ENCODE assay signal across 29 cellular contexts in the genomic region with DNA sequence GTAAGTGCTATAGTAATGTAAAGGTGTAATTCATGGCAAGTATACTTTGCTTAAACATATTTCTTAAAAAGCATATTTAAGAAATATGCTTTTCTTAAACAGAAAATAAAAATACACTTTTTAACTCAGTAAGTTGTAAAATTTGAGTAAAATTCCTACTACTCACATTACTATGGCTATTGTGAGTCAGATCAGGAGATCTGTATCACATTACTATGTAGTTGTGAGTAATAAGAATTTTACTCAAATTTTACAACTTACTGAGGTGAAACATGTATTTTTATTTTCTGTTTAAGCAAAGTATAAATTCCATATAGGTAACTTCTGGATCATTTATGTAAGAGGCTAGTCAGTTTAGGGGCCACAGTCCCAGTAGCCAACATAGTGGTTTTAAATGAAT. TPM values are rescaled to one million over a fixed set of nuclear protein-coding genes. Genes with fewer than 3 reads are reported as not detected.
DNase-seq lines count a peak whose midpoint lies in the region; FAIRE-seq and TF ChIP-seq lines count a peak whose summit lies in the region.
"Had no signal": no experiment of that assay in that cellular context is flagged by ENCODE, and none has a peak within 500 bp of the region (broad histone marks: within the 10 kb centered on the region; RNA-seq: fewer than 3 reads in every experiment).

No MANE protein-coding gene starts in this region.

- H3K27ac ChIP-seq in mammary epithelial cell (ENCODE audit: insufficient read depth, low read depth, low read length) = peak overlapping the region; percentile 97
- H3K27ac ChIP-seq in PC-9 = peak overlapping the region; percentile 96
- peak overlapping the region in 3 of 4 donors; percentile 66 to 85 (median 83) for H3K27ac ChIP-seq in esophagus squamous epithelium
- no peak overlapping the region for H3K27ac ChIP-seq in small intestine (ENCODE audit: low read depth in 1 of 2, low read length in 1 of 2)
- H3K27ac ChIP-seq: ascending aorta, heart left ventricle, sigmoid colon, SJCRH30, tibial artery, VCaP had no signal

- H4K20me1 ChIP-seq in mammary epithelial cell (ENCODE audit: insufficient read depth, low read length) (no peaks in the 10 kb centered on the region), PC-9 (ENCODE audit: insufficient read depth) (no peaks in the 10 kb centered on the region)

- dilution Hi-C loops in mammary epithelial cell (cut with HindIII; ENCODE audit: low sequenced_read_pairs) = no loop called here

- POLR2A ChIA-PET in MCF 10A (lab: Yijun Ruan, JAX) = interaction anchor here (6.4 to 8.0 kb wide), 2 partner anchors 8 to 13 kb away, joined by 66 to 341 read pairs; a partner anchor contains a TSS
- POLR2A ChIA-PET in PC-9 (lab: Charles Lee; ENCODE audit: unreplicated experiment) = interaction anchor here (0.7 kb wide), 1 partner anchor 31 kb away, joined by 6 read pairs; no protein-coding TSS in a partner anchor

- TF ChIP-seq CTCF in mammary epithelial cell (conservative IDR thresholded peaks at IDR 0.05 in 1 of 2, IDR thresholded peaks at IDR 0.05 in 1 of 2; ENCODE audit: extremely low read depth in 1 of 2, insufficient read depth in 1 of 2, low read depth in 1 of 2, low read length in 2 of 2) (no peak), MCF 10A (IDR thresholded peaks at IDR 0.05; ENCODE audit: unreplicated experiment) (no peak), PC-9 (conservative IDR thresholded peaks at IDR 0.05) (no peak), esophagus squamous epithelium (IDR thresholded peaks at IDR 0.05) (no peak)

- H3K36me3 Mint-ChIP-seq in MCF 10A (ENCODE audit: insufficient read depth, unreplicated experiment) = peaks cover 56% of the 10 kb centered on the region
- H3K36me3 Mint-ChIP-seq: CD4-positive, CD25-positive, alpha-beta regulatory T cell; stimulated activated naive B cell treated with anti-CD40 and anti-IgM and Interleukin-4, amounts not matched to agents 10 μg/mL and 1 μg/mL and 100 μg/mL, for 72 hours had no signal

- in situ Hi-C loops in mammary epithelial cell (cut with MboI; ENCODE audit: low sequenced_read_pairs in 2 of 2) = loop anchor here in 1 of 2 donors (25.0 kb wide), 1 partner anchor 529 kb away; no protein-coding TSS in a partner anchor

- H3K9ac ChIP-seq in mammary epithelial cell (ENCODE audit: insufficient read depth, low read length) = peak overlapping the region; percentile 30

- H3K4me1 ChIP-seq in mammary epithelial cell (ENCODE audit: insufficient read depth, low read length) (peaks cover 80% of the 10 kb centered on the region), PC-9 (replicated peaks; ENCODE audit: insufficient read depth) (peaks cover 67% of the 10 kb centered on the region), esophagus squamous epithelium (peaks cover 20 to 93% (median 26%) of the 10 kb centered on the region in 3 donors), small intestine (ENCODE audit: control insufficient read depth in 2 of 2, insufficient read depth in 1 of 2, low read depth in 1 of 2, low read length in 1 of 2) (no peaks in the 10 kb centered on the region)
- H3K4me1 ChIP-seq: ascending aorta had no signal

- no peaks in the 10 kb centered on the region for H3K9me3 Mint-ChIP-seq in MCF 10A (ENCODE audit: unreplicated experiment)
- H3K9me3 Mint-ChIP-seq: CD4-positive, CD25-positive, alpha-beta regulatory T cell; stimulated activated naive B cell treated with anti-CD40 and anti-IgM and Interleukin-4, amounts not matched to agents 10 μg/mL and 1 μg/mL and 100 μg/mL, for 72 hours had no signal

- CTCF ChIA-PET in mammary epithelial cell (lab: Charles Lee; ENCODE audit: low non-redundant PET) (no interaction called here), MCF 10A (lab: Yijun Ruan, JAX) (interaction anchor here (0.5 to 5.6 kb wide), 4 partner anchors 8 to 1924 kb away, joined by 3 to 65 read pairs (median 4); a partner anchor contains a TSS), PC-9 (lab: Charles Lee) (no interaction called here)

- H2AFZ ChIP-seq in mammary epithelial cell (ENCODE audit: low read depth, low read length) (no peak overlapping the region), PC-9 (no peak overlapping the region)

- DNase-seq in mammary epithelial cell (no peak), MCF 10A (ENCODE audit: unreplicated experiment) (no peak), PC-9 (no peak), esophagus squamous epithelium (lab: John Stamatoyannopoulos, UW) (no peak), erythroblast (lab: John Stamatoyannopoulos, UW) (no peak), SKM-1 treated with dmso at 0.1 percent for 144 hours (lab: John Stamatoyannopoulos, UW; ENCODE audit: unreplicated experiment) (no peak), small intestine (no peak)
- DNase-seq: activated CD8-positive, alpha-beta memory T cell treated with anti-CD3 and anti-CD28 coated beads for 24 hours; activated gamma-delta T cell; CD4-positive, CD25-positive, alpha-beta regulatory T cell; cerebellar nuclear complex; effector CD8-positive, alpha-beta T cell; GDM1; heart left ventricle; NCI-H1092 treated with DMSO at 0.1 percent for 48 hours; NCI-H2029; NCI-H226; sigmoid colon; SJCRH30; stimulated activated CD4-positive, alpha-beta T cell treated with anti-CD3 and anti-CD28 coated beads, Interleukin-1b, Interleukin-23, amount 100 ng/mL, for 48 hours; stimulated activated naive B cell treated with anti-CD40 and anti-IgM and Interleukin-4, amounts not matched to agents 10 μg/mL and 1 μg/mL and 100 μg/mL, for 72 hours; T-helper 17 cell; tibial artery had no signal

- no peaks in the 10 kb centered on the region for H3K27me3 Mint-ChIP-seq in MCF 10A (ENCODE audit: insufficient read depth, unreplicated experiment)

- H3K4me2 ChIP-seq in mammary epithelial cell (ENCODE audit: insufficient read depth, low read depth, low read length) (peak overlapping the region; percentile 78), PC-9 (peak overlapping the region; percentile 70)

- FAIRE-seq in small intestine (lab: Jason Lieb, UNC) = no peak

- H3K27me3 ChIP-seq in mammary epithelial cell (ENCODE audit: insufficient read depth, low read length) (no peaks in the 10 kb centered on the region), PC-9 (ENCODE audit: insufficient read depth, low read depth) (no peaks in the 10 kb centered on the region), esophagus squamous epithelium (no peaks in the 10 kb centered on the region), small intestine (ENCODE audit: control insufficient read depth in 2 of 2, insufficient read depth in 2 of 2, low read length in 2 of 2) (no peaks in the 10 kb centered on the region)
- H3K27me3 ChIP-seq: ascending aorta, heart left ventricle, sigmoid colon, SJCRH30, tibial artery had no signal

- intact Hi-C loops in mammary epithelial cell (cut with micrococcal nuclease) = no loop called here
- intact Hi-C loops in MCF 10A (cut with micrococcal nuclease) = no loop called here
- intact Hi-C loops in PC-9 (cut with micrococcal nuclease; ENCODE audit: unreplicated experiment) = loop anchor here (5.0 to 10.0 kb wide), 3 partner anchors 529 to 957 kb away; a partner anchor contains a TSS
- intact Hi-C loops in esophagus squamous epithelium (cut with DNase I) = no loop called here

- H3K9me3 ChIP-seq in mammary epithelial cell (replicated peaks; ENCODE audit: insufficient read depth, low read length) (no peaks in the 10 kb centered on the region), PC-9 (ENCODE audit: insufficient read depth, low read depth) (no peaks in the 10 kb centered on the region), esophagus squamous epithelium (no peaks in the 10 kb centered on the region), small intestine (ENCODE audit: control insufficient read depth, low read depth) (no peaks in the 10 kb centered on the region)
- H3K9me3 ChIP-seq: ascending aorta, heart left ventricle, sigmoid colon, SJCRH30, tibial artery had no signal

- H3K79me2 ChIP-seq in mammary epithelial cell (ENCODE audit: insufficient read depth, low read length) (peaks cover 89% of the 10 kb centered on the region), PC-9 (ENCODE audit: low read depth) (peaks cover 49% of the 10 kb centered on the region)

- TF ChIP-seq POLR2A in esophagus squamous epithelium (IDR thresholded peaks at IDR 0.05) = no peak
- no peak for TF ChIP-seq POLR2A in erythroblast (IDR thresholded peaks at IDR 0.05; ENCODE audit: low read length)

- peaks cover 19% of the 10 kb centered on the region for H3K36me3 ChIP-seq in mammary epithelial cell (ENCODE audit: insufficient read depth, low read length)
- no peaks in the 10 kb centered on the region for H3K36me3 ChIP-seq in PC-9 (ENCODE audit: low read depth)
- H3K36me3 ChIP-seq in esophagus squamous epithelium = peaks cover 0 to 6% (median 0%) of the 10 kb centered on the region in 3 donors
- H3K36me3 ChIP-seq in small intestine (ENCODE audit: control insufficient read depth in 2 of 2, insufficient read depth in 2 of 2, low read length in 2 of 2) = no peaks in the 10 kb centered on the region
- H3K36me3 ChIP-seq: ascending aorta, heart left ventricle, sigmoid colon, SJCRH30, tibial artery had no signal

- H3K4me1 Mint-ChIP-seq in MCF 10A (ENCODE audit: insufficient read depth, unreplicated experiment) = peaks cover 72% of the 10 kb centered on the region
- H3K4me1 Mint-ChIP-seq: stimulated activated naive B cell treated with anti-CD40 and anti-IgM and Interleukin-4, amounts not matched to agents 10 μg/mL and 1 μg/mL and 100 μg/mL, for 72 hours had no signal

- H3K27ac Mint-ChIP-seq in MCF 10A (ENCODE audit: low read depth, unreplicated experiment) = no peak overlapping the region
- H3K27ac Mint-ChIP-seq: CD4-positive, CD25-positive, alpha-beta regulatory T cell; stimulated activated naive B cell treated with anti-CD40 and anti-IgM and Interleukin-4, amounts not matched to agents 10 μg/mL and 1 μg/mL and 100 μg/mL, for 72 hours; T-helper 17 cell had no signal

- no peak overlapping the region for H3K4me3 ChIP-seq in mammary epithelial cell (replicated peaks in 1 of 3; ENCODE audit: insufficient read depth in 1 of 3, low read depth in 2 of 3, low read length in 3 of 3)
- H3K4me3 ChIP-seq in PC-9 = no peak overlapping the region
- H3K4me3 ChIP-seq in esophagus squamous epithelium = no peak overlapping the region
- no peak overlapping the region for H3K4me3 ChIP-seq in small intestine (ENCODE audit: low read depth in 1 of 2, low read length in 2 of 2)
- H3K4me3 ChIP-seq: ascending aorta, heart left ventricle, sigmoid colon, SJCRH30, tibial artery had no signal

- H3K4me3 Mint-ChIP-seq in MCF 10A (ENCODE audit: unreplicated experiment) = no peak overlapping the region
- H3K4me3 Mint-ChIP-seq: CD4-positive, CD25-positive, alpha-beta regulatory T cell; neural crest cell; stimulated activated naive B cell treated with anti-CD40 and anti-IgM and Interleukin-4, amounts not matched to agents 10 μg/mL and 1 μg/mL and 100 μg/mL, for 72 hours; T-helper 17 cell had no signal

- H3F3A ChIP-seq in PC-9 (ENCODE audit: insufficient read depth, low read depth) = peaks cover 52% of the 10 kb centered on the region

- no peaks in the 10 kb centered on the region for H3K9me2 ChIP-seq in PC-9 (ENCODE audit: insufficient read depth)

- BruUV-seq in mammary epithelial cell (replicated peaks; lab: Mats Ljungman, UMichigan) (no TSS peak), MCF 10A (replicated peaks; lab: Mats Ljungman, UMichigan) (no TSS peak), PC-9 (replicated peaks; lab: Mats Ljungman, UMichigan) (no TSS peak)

RNA-seq across cellular contexts. Expression of a gene that starts 8.5 kb away (rescaled TPM):
- total RNA-seq in mammary epithelial cell (10 to 100 TPM; 66.1 to 78.7 TPM), MCF 10A (2022) (41.9 and 51.8 TPM in 2 replicates), PC-9 (2021) (9.0 and 15.5 TPM in 2 replicates), esophagus squamous epithelium (10 to 100 TPM; 37.8 to 55.1 (median 46.0) TPM)
- polyA plus RNA-seq in mammary epithelial cell (88.9 TPM), small intestine (not detected)
- polyA minus RNA-seq in mammary epithelial cell = 41.7 TPM
- total RNA-seq: ascending aorta; CD4-positive, CD25-positive, alpha-beta regulatory T cell; heart left ventricle; liver; mucosa of gallbladder; neural crest cell; posterior vena cava; sigmoid colon; SJCRH30; T-helper 17 cell had no signal
- polyA plus RNA-seq: CD4-positive, CD25-positive, alpha-beta regulatory T cell; heart left ventricle; liver had no signal

RNA-seq across cellular contexts. Expression of a gene that starts 21.3 kb away (rescaled TPM):
- not detected for total RNA-seq in mammary epithelial cell
- polyA plus RNA-seq in mammary epithelial cell = not detected
- polyA minus RNA-seq in mammary epithelial cell = not detected
- total RNA-seq in MCF 10A (2022) = not detected in 2 replicates
- total RNA-seq in PC-9 (2021) = not detected in 2 replicates
- 1 to 10 TPM in 2 of 4 donors, under 1 TPM in 1, not detected in 1; 0.18 to 3.1 (median 1.2) TPM for total RNA-seq in esophagus squamous epithelium
- 1 to 10 TPM in 1 of 3 donors, under 1 TPM in 1, not detected in 1; 0.63 to 1.9 TPM for polyA plus RNA-seq in small intestine
- total RNA-seq: CD4-positive, CD25-positive, alpha-beta regulatory T cell; neural crest cell; SJCRH30 had no signal

RNA-seq across cellular contexts. Expression of a gene that starts 29.7 kb away (rescaled TPM):
- total RNA-seq in mammary epithelial cell (not detected), MCF 10A (2022) (not detected in 2 replicates), PC-9 (2021) (not detected in 2 replicates), esophagus squamous epithelium (10 to 100 TPM in 1 of 4 donors, 1 to 10 TPM in 2, under 1 TPM in 1; 0.19 to 15.4 (median 3.2) TPM)
- polyA plus RNA-seq in mammary epithelial cell (not detected), small intestine (1 to 10 TPM in 2 of 3 donors, not detected in 1; 1.1 to 5.5 TPM)
- polyA minus RNA-seq in mammary epithelial cell = not detected
- total RNA-seq: neural crest cell had no signal

Comparison
In these comparisons a context has a peak if more than half of its experiments do, and no peak if none do; other contexts are left out.
1. H3K27ac ChIP-seq: peak in mammary epithelial cell (single experiment), PC-9 (single experiment) and esophagus squamous epithelium (3 of 4); none in small intestine (0 of 2).